Comparison of ENCODE assay signal across 8 cellular contexts in the genomic region with DNA sequence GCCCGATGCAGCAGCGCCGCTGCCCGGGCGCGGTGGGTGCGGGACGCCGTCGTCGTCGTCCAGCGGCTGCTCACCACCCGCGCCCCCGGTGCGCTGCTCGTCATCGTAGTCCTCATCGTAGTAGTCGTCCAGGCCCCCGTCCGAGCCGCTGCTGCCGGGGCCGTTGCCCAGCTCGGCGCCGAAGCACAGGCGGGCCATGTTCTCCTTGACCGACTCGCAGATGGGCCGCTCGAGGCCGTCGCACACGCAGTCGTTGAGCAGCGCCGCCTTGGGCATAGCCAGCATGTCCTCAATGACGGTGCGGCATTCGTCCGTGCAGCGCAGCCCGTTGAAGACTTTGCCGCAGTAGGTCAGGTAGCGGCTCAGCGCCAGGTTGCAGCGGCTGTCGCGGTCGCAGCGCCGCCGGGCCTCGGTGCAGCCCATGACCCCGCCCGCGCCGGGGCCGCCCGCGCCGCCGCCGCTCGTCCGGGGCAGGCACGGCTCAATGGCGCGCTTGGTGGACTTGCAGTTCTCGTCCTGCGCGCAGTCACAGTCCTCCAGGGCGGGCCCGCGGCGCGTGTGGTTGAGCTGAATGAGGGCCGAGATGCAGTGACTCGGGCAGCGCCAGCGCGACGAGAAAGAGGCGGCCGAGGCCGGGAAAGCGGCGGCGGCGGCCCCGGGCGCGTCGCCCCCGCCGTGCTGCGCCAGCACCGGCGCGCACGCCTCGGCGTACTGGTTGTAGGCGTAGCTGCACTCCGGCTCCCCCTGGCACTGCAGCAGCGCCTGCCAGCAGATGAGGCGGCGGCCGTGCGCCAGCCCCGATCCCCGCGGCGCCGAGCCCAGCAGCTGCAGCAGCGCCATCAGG. TPM values are rescaled to one million over a fixed set of nuclear protein-coding genes. Genes with fewer than 3 reads are reported as not detected.
DNase-seq lines count a peak whose midpoint lies in the region; ATAC-seq lines count a peak whose summit lies in the region.

No MANE protein-coding gene starts in this region.

- H3K27ac Mint-ChIP-seq in activated CD4-positive, alpha-beta T cell treated with anti-CD3 and anti-CD28 coated beads, Interleukin-2, amount 10 ng/mL, durations not matched to agents 24 days and 14 days: no peak overlapping the region

- H3K36me3 ChIP-seq in GM23248 (ENCODE audit: low read depth): no peaks in the 10 kb centered on the region
- no peaks in the 10 kb centered on the region for H3K36me3 ChIP-seq in MG63

- H3K36me3 Mint-ChIP-seq in activated CD4-positive, alpha-beta T cell treated with anti-CD3 and anti-CD28 coated beads, Interleukin-2, amount 10 ng/mL, durations not matched to agents 24 days and 14 days (ENCODE audit: low read depth): no peaks in the 10 kb centered on the region

- peaks cover 11% of the 10 kb centered on the region for H3K4me1 Mint-ChIP-seq in activated CD4-positive, alpha-beta T cell treated with anti-CD3 and anti-CD28 coated beads, Interleukin-2, amount 10 ng/mL, durations not matched to agents 24 days and 14 days

- H2AFZ ChIP-seq in GM23248: peak overlapping the region; percentile 87

- peak; percentile 71 for ATAC-seq in left lobe of liver

- no peaks in the 10 kb centered on the region for H3K9me2 ChIP-seq in GM23248 (ENCODE audit: insufficient read depth)

- peaks cover 7% of the 10 kb centered on the region; the same call in 1 of the 2 replicates for H3F3A ChIP-seq in GM23248 (ENCODE audit: insufficient read depth)

- no peaks in the 10 kb centered on the region for H3K9me3 ChIP-seq in GM23248 (ENCODE audit: low read depth)
- H3K9me3 ChIP-seq in MG63: no peaks in the 10 kb centered on the region

- peak overlapping the region; percentile 71 for H3K4me3 Mint-ChIP-seq in activated CD4-positive, alpha-beta T cell treated with anti-CD3 and anti-CD28 coated beads, Interleukin-2, amount 10 ng/mL, durations not matched to agents 24 days and 14 days

- peak overlapping the region; percentile 72 for H3K27ac ChIP-seq in GM23248

- H3K4me3 ChIP-seq in GM23248: peak overlapping the region; percentile 80
- peak overlapping the region; percentile 81 for H3K4me3 ChIP-seq in MG63

- H3K9me3 Mint-ChIP-seq in activated CD4-positive, alpha-beta T cell treated with anti-CD3 and anti-CD28 coated beads, Interleukin-2, amount 10 ng/mL, durations not matched to agents 24 days and 14 days: no peaks in the 10 kb centered on the region

- H3K79me2 ChIP-seq in GM23248 (ENCODE audit: insufficient read depth): peaks cover 16% of the 10 kb centered on the region

- H3K27me3 ChIP-seq in GM23248 (replicated peaks; ENCODE audit: insufficient read depth) (no peaks in the 10 kb centered on the region), MG63 (no peaks in the 10 kb centered on the region)

- peaks cover 44% of the 10 kb centered on the region for H3K27me3 Mint-ChIP-seq in activated CD4-positive, alpha-beta T cell treated with anti-CD3 and anti-CD28 coated beads, Interleukin-2, amount 10 ng/mL, durations not matched to agents 24 days and 14 days

- intact Hi-C loops in activated CD4-positive, alpha-beta T cell treated with anti-CD3 and anti-CD28 coated beads, Interleukin-2, amount 10 ng/mL, durations not matched to agents 24 days and 14 days (cut with micrococcal nuclease): loop anchor here (2.0 kb wide), 1 partner anchor 539 kb away; no protein-coding TSS in a partner anchor

- peak; percentile 40 for DNase-seq in DMS 273 treated with DMSO at 0.1 percent for 48 hours (lab: John Stamatoyannopoulos, UW)
- peak; percentile 93 for DNase-seq in GM23248
- DNase-seq in MG63: peak; percentile 82
- DNase-seq in activated CD4-positive, alpha-beta T cell treated with anti-CD3 and anti-CD28 coated beads, Interleukin-2, amount 10 ng/mL, durations not matched to agents 24 days and 14 days: peak; percentile 83
- peak; percentile 38 for DNase-seq in dedifferentiated amniotic fluid mesenchymal stem cell (ENCODE audit: extremely low spot score)
- peak; percentile 80 for DNase-seq in left lobe of liver (ENCODE audit: low spot score)
- DNase-seq in stimulated activated CD4-positive, alpha-beta T cell treated with anti-CD3 and anti-CD28 coated beads, Interleukin-2, amount 100 ng/mL, for 48 hours: peak; percentile 42 to 52
- DNase-seq in NCI-H187 (lab: John Stamatoyannopoulos, UW): no peak

- H4K20me1 ChIP-seq in GM23248 (ENCODE audit: insufficient read depth): no peaks in the 10 kb centered on the region

- H3K9ac ChIP-seq in GM23248: peak overlapping the region; percentile 84

- in situ Hi-C loops in GM23248 (cut with MboI): loop anchor here (10.0 kb wide), 1 partner anchor 461 kb away; no protein-coding TSS in a partner anchor

- WGBS in GM23248 (ENCODE audit: low coverage in 1 of 2, low lambda C conversion rate in 2 of 2, missing lambda C conversion rate in 2 of 2), 2 experiments: 2% methylated on average over 30 to 107 of the region's 119 CpGs

- peaks cover 13% of the 10 kb centered on the region for H3K4me1 ChIP-seq in GM23248 (ENCODE audit: insufficient read depth)

- peak overlapping the region; percentile 83 for H3K4me2 ChIP-seq in GM23248 (ENCODE audit: unreplicated experiment)

RNA-seq across cellular contexts. Expression of a gene that starts 1.2 kb away (rescaled TPM):
- total RNA-seq in GM23248 (2014; rRNA removed; shearing (Covaris generic)): 29.7 and 36.0 TPM in 2 replicates
- polyA plus RNA-seq in GM23248 (2016; fragmentation: Nextera tagmentation; extraction: Ambion mirVana): 8.1 and 10.7 TPM in 2 replicates
- 6.5 and 12.4 TPM in 2 replicates for total RNA-seq in MG63 (2014; rRNA removed; shearing (Covaris generic); ENCODE audit: low replicate concordance)
- total RNA-seq in activated CD4-positive, alpha-beta T cell treated with anti-CD3 and anti-CD28 coated beads, Interleukin-2, amount 10 ng/mL, durations not matched to agents 24 days and 14 days: 0.14 TPM in 2 replicates
- 1.4 TPM for total RNA-seq in left lobe of liver

Comparison
In these comparisons a context has a peak if more than half of its experiments do, and no peak if none do; other contexts are left out.
1. DNase-seq: peak in DMS 273 treated with DMSO at 0.1 percent for 48 hours (single experiment), GM23248 (single experiment), MG63 (single experiment), activated CD4-positive, alpha-beta T cell treated with anti-CD3 and anti-CD28 coated beads, Interleukin-2, amount 10 ng/mL, durations not matched to agents 24 days and 14 days (single experiment), dedifferentiated amniotic fluid mesenchymal stem cell (single experiment), left lobe of liver (single experiment) and stimulated activated CD4-positive, alpha-beta T cell treated with anti-CD3 and anti-CD28 coated beads, Interleukin-2, amount 100 ng/mL, for 48 hours (2 of 2); none in NCI-H187 (0 of 2).